In the genomic region with DNA sequence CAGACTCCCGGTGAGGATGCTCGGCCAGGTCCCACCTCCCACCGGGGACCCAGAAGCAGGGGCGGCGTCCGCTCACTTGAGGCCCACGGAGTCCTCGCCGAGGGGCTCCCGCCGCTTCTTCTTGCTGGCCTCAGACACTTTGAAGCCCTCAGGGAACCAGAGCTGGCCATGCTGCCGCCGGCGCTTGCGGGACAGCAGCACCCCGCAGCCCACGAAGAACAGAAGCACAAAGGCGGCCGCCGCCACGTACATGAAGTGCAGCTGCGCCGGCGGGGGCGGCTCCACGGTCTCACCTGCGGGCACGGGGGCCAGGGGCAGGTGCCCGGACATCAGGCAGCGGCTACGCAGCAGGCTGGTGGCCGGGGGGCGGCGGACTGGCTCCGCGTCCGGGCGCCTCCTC, we compare ENCODE assay signal across 7 cellular contexts.
"Had no signal": no experiment of that assay in that cellular context is flagged by ENCODE, and none has a peak within 500 bp of the region (broad histone marks: within the 10 kb centered on the region; RNA-seq: fewer than 3 reads in every experiment).

No MANE protein-coding gene starts in this region.

- ATAC-seq: HepG2 had no signal

- H3K4me3 Mint-ChIP-seq: IgD-negative memory B cell had no signal

- FAIRE-seq: HepG2, HTR-8/SVneo had no signal

- DNase-seq: IMR-90, KBM-7, KG1 had no signal

- H3K27ac ChIP-seq: HL-60 had no signal

- H3K36me3 Mint-ChIP-seq: IgD-negative memory B cell had no signal

- H3K4me1 Mint-ChIP-seq: IgD-negative memory B cell had no signal

- H3K9me3 Mint-ChIP-seq: IgD-negative memory B cell had no signal

- H3K27ac Mint-ChIP-seq: IgD-negative memory B cell had no signal

- H3K27me3 Mint-ChIP-seq: IgD-negative memory B cell had no signal
